ENCODE assay signal across 1 cellular context in the genomic region with DNA sequence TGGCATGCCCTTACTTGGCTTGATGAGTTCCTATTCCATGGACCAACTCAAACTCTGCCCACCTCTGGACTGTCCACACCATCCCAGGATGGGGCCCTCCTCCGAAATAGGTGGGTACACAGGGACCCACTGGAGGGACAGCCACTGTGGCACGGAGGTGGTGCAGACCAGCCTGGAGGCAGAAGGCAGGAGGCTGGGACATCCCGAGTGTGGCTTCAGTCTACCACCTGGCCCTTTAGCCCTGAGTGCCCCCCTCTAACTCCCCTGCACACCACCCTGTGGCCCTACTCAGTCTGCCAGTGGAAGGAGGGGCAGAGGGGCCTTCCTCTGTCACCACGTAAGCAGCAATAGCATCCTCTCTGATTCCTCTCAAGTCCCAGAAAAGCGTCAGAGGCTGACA.
TF ChIP-seq lines count a peak whose summit lies in the region.

No MANE protein-coding gene starts in this region.

TF ChIP-seq in K562, 482 proteins besides CTCF, POLR2A, EP300 and RAD21:
- TF ChIP-seq PURB (CRISPR knock-in tag; IDR thresholded peaks at IDR 0.05; ENCODE audit: low read depth), result no peak
- 0 out of 2 replicates have a peak, but pooled peaks have one; percentile 12 for TF ChIP-seq SP1 (CRISPR knock-in tag; IDR thresholded peaks at IDR 0.05)
